ENCODE assay signal across 18 cellular contexts in the genomic region with DNA sequence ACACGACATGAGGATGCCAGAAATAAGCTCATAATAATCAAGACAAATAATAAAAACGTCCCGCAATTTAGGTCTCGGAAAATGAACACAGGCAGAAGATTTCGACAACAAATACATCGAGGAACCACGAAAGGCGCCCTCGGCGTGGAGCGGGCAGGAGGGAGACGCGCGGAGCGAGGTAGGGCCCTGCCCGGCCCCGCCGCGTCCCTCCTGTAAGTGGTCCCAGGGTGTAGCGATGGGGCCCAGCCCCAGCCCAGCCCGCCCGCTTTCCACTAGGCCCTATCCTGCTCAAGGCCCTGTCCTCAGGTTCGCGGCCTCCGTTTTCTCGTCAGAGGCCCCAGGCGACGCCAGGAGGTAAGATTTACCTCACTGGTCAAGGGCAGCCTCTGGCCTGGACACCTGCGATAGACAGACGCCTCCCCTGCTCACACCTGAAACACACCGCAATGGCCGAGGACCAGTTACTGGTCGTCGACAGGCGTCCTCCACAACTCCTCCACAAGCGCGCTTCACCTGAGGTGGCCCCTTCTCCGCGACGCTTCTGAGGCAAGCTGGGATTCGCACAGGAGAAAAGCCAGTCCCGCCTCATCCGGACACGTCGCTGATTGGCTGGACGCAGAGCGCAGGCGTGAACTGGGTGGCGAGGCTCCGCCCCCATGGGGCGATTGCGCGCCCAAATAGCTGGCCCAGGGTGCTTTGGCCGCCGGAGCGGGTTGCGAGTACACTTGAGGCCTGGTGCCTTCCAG. TPM values are rescaled to one million over a fixed set of nuclear protein-coding genes. Genes with fewer than 3 reads are reported as not detected.
"Had no signal": no experiment of that assay in that cellular context is flagged by ENCODE, and none has a peak within 500 bp of the region (broad histone marks: within the 10 kb centered on the region; RNA-seq: fewer than 3 reads in every experiment).

TSS of gene SYCP3 (minus strand) at position 543 of the 746 bp plus-strand sequence. CDS start 1,527 bp downstream, outside the sequence.

- H3K27ac Mint-ChIP-seq: activated naive CD4-positive, alpha-beta T cell treated with anti-CD3 and anti-CD28 coated beads for 36 hours; activated naive CD8-positive, alpha-beta T cell treated with anti-CD3 and anti-CD28 coated beads, Interleukin-2, amount 50 U/mL, for 24 hours; activated T-helper 17 cell treated with anti-CD3 and anti-CD28 coated beads, Interleukin-2, amount 50 U/mL, for 72 hours; mesothelial cell of epicardium; T-cell had no signal

- H3K4me1 Mint-ChIP-seq: activated T-helper 17 cell treated with anti-CD3 and anti-CD28 coated beads, Interleukin-2, amount 50 U/mL, for 72 hours; mesothelial cell of epicardium had no signal

- DNase-seq: activated CD4-positive, alpha-beta T cell treated with anti-CD3 and anti-CD28 coated beads, Interleukin-2, amount 50 U/mL, for 48 hours; activated CD4-positive, CD25-positive, alpha-beta regulatory T cell treated with anti-CD3 and anti-CD28 coated beads, Interleukin-2, amount 50 U/mL, for 72 hours; activated naive CD4-positive, alpha-beta T cell treated with anti-CD3 and anti-CD28 coated beads for 36 hours; activated naive CD8-positive, alpha-beta T cell treated with anti-CD3 and anti-CD28 coated beads, Interleukin-2, amount 50 U/mL, for 24 hours; cerebellar nuclear complex; effector memory CD4-positive, alpha-beta T cell; foreskin keratinocyte; glutamatergic neuron; kidney glomerular epithelial cell; lower lobe of right lung; psoas muscle; sigmoid colon; spleen; T-cell; T1000 had no signal

- H3K9me3 Mint-ChIP-seq: activated naive CD4-positive, alpha-beta T cell treated with anti-CD3 and anti-CD28 coated beads for 36 hours; activated naive CD8-positive, alpha-beta T cell treated with anti-CD3 and anti-CD28 coated beads, Interleukin-2, amount 50 U/mL, for 24 hours; activated T-helper 17 cell treated with anti-CD3 and anti-CD28 coated beads, Interleukin-2, amount 50 U/mL, for 72 hours; T-cell had no signal

- H3K4me3 Mint-ChIP-seq: activated naive CD4-positive, alpha-beta T cell treated with anti-CD3 and anti-CD28 coated beads for 36 hours; activated naive CD8-positive, alpha-beta T cell treated with anti-CD3 and anti-CD28 coated beads, Interleukin-2, amount 50 U/mL, for 24 hours; activated T-helper 17 cell treated with anti-CD3 and anti-CD28 coated beads, Interleukin-2, amount 50 U/mL, for 72 hours; mesothelial cell of epicardium; T-cell had no signal

- H3K27me3 Mint-ChIP-seq: activated naive CD8-positive, alpha-beta T cell treated with anti-CD3 and anti-CD28 coated beads, Interleukin-2, amount 50 U/mL, for 24 hours; activated T-helper 17 cell treated with anti-CD3 and anti-CD28 coated beads, Interleukin-2, amount 50 U/mL, for 72 hours; T-cell had no signal

- ATAC-seq: activated naive CD8-positive, alpha-beta T cell treated with anti-CD3 and anti-CD28 coated beads, Interleukin-2, amount 50 U/mL, for 24 hours; activated T-helper 17 cell treated with anti-CD3 and anti-CD28 coated beads, Interleukin-2, amount 50 U/mL, for 72 hours; foreskin keratinocyte; T-cell had no signal

- H3K27ac ChIP-seq: foreskin keratinocyte, lower lobe of right lung, psoas muscle, sigmoid colon, spleen, tibial nerve had no signal

RNA-seq across cellular contexts. Expression of gene SYCP3, which starts in this region (rescaled TPM):
- total RNA-seq: activated naive CD4-positive, alpha-beta T cell treated with anti-CD3 and anti-CD28 coated beads for 36 hours had no signal
